In genomic region chr2:237061356-237061755, GRCh38 we compare ENCODE assay signal across 13 cellular contexts.
"Had no signal": no experiment of that assay in that cellular context is flagged by ENCODE, and none has a peak within 500 bp of the region (broad histone marks: within the 10 kb centered on the region; RNA-seq: fewer than 3 reads in every experiment).

No MANE protein-coding gene starts in this region.

- H3K4me3 ChIP-seq: colonic mucosa, hepatocyte, lower lobe of right lung, sigmoid colon, vagina had no signal

- H3K27me3 ChIP-seq: brain microvascular endothelial cell, colonic mucosa, foreskin keratinocyte, hepatocyte, sigmoid colon, tibial nerve, vagina had no signal

- ATAC-seq: activated T-cell treated with anti-CD3 and anti-CD28 coated beads, Interleukin-2, amount 50 U/mL, for 4 hours had no signal

- H3K9me3 ChIP-seq: colonic mucosa, lower lobe of right lung, sigmoid colon, tibial nerve, vagina had no signal

- DNase-seq: activated CD8-positive, alpha-beta memory T cell treated with anti-CD3 and anti-CD28 coated beads, Interleukin-2, amount 50 U/mL, for 4 hours; activated effector memory CD4-positive, alpha-beta T cell treated with Interleukin-2 at 50 U/mL for 16 hours; activated naive CD8-positive, alpha-beta T cell treated with anti-CD3 and anti-CD28 coated beads, Interleukin-2, amount 50 U/mL, for 24 hours; activated T-cell treated with anti-CD3 and anti-CD28 coated beads, Interleukin-2, amount 50 U/mL, for 4 hours; lower lobe of right lung; sigmoid colon; stimulated activated naive CD4-positive, alpha-beta T cell treated with Interleukin-2 at 50 U/mL for 16 hours had no signal

- H3K4me1 ChIP-seq: colonic mucosa, foreskin keratinocyte had no signal

- H2AFZ ChIP-seq: hepatocyte had no signal

- H3K79me2 ChIP-seq: hepatocyte had no signal

- H3K27ac ChIP-seq: brain microvascular endothelial cell, colonic mucosa, foreskin keratinocyte, hepatocyte, lower lobe of right lung, sigmoid colon, tibial nerve, vagina had no signal

- H3K36me3 ChIP-seq: brain microvascular endothelial cell, colonic mucosa, lower lobe of right lung, sigmoid colon, tibial nerve, vagina had no signal
